13 cellular contexts compared by ENCODE assay signal in genomic region chr17:57873261-57874057, GRCh38. TPM values are rescaled to one million over a fixed set of nuclear protein-coding genes. Genes with fewer than 3 reads are reported as not detected.
A peak's percentile ranks its signal among the peaks of the same experiment; 100 is the strongest.
DNase-seq lines count a peak whose midpoint lies in the region; ATAC-seq and TF ChIP-seq lines count a peak whose summit lies in the region.
"Had no signal": no experiment of that assay in that cellular context is flagged by ENCODE, and none has a peak within 500 bp of the region (broad histone marks: within the 10 kb centered on the region; RNA-seq: fewer than 3 reads in every experiment).

No MANE protein-coding gene starts in this region.

- H3K9me3 Mint-ChIP-seq in MCF 10A (ENCODE audit: unreplicated experiment), result no peaks in the 10 kb centered on the region
- no peaks in the 10 kb centered on the region for H3K9me3 Mint-ChIP-seq in dendritic cell treated with granulocyte-macrophage colony-stimulating factor and Interleukin-4, amounts not matched to agents 40 ng/mL and 50 ng/mL, for 4 days
- H3K9me3 Mint-ChIP-seq in CD8-positive, alpha-beta T cell, result no peaks in the 10 kb centered on the region
- H3K9me3 Mint-ChIP-seq: stimulated activated naive CD8-positive, alpha-beta T cell treated with anti-CD3 and anti-CD28 coated beads, Interleukin-15, Interleukin-2, amounts not matched to agents 100 ng/mL and 50 ng/mL, for 24 hours; T-cell had no signal

- H2AFZ ChIP-seq in mammary epithelial cell (ENCODE audit: low read depth, low read length), result no peak overlapping the region

- TF ChIP-seq POLR2A in uterus (IDR thresholded peaks at IDR 0.05), result no peak

- no peaks in the 10 kb centered on the region for H3K36me3 ChIP-seq in mammary epithelial cell (ENCODE audit: insufficient read depth, low read length)
- peaks cover 68% of the 10 kb centered on the region for H3K36me3 ChIP-seq in muscle layer of colon (ENCODE audit: insufficient read depth, low read length)
- no peaks in the 10 kb centered on the region for H3K36me3 ChIP-seq in uterus
- no peaks in the 10 kb centered on the region for H3K36me3 ChIP-seq in CD8-positive, alpha-beta T cell (ENCODE audit: insufficient read depth, low read length)

- TF ChIP-seq CTCF in MCF 10A (IDR thresholded peaks at IDR 0.05; ENCODE audit: unreplicated experiment) (no peak), mammary epithelial cell (conservative IDR thresholded peaks at IDR 0.05 in 1 of 2, IDR thresholded peaks at IDR 0.05 in 1 of 2; ENCODE audit: extremely low read depth in 1 of 2, insufficient read depth in 1 of 2, low read depth in 1 of 2, low read length in 2 of 2) (no peak), uterus (IDR thresholded peaks at IDR 0.05) (no peak)
- no peak for TF ChIP-seq CTCF in CD8-positive, alpha-beta T cell (IDR thresholded peaks at IDR 0.05)

- BruUV-seq in MCF 10A (replicated peaks; lab: Mats Ljungman, UMichigan), result no TSS peak
- BruUV-seq in mammary epithelial cell (replicated peaks; lab: Mats Ljungman, UMichigan), result no TSS peak

- no peak for DNase-seq in MCF 10A (ENCODE audit: unreplicated experiment)
- no peak for DNase-seq in mammary epithelial cell
- DNase-seq in uterus, result no peak
- no peak for DNase-seq in DMS 273 treated with DMSO at 0.1 percent for 48 hours (lab: John Stamatoyannopoulos, UW)
- DNase-seq in CD8-positive, alpha-beta T cell, result no peak
- DNase-seq: ACHN, KBM-7, NCI-H524 treated with DMSO at 0.1 percent for 48 hours, T-cell had no signal

- H3K4me3 ChIP-seq in mammary epithelial cell (replicated peaks in 1 of 3; ENCODE audit: insufficient read depth in 1 of 3, low read depth in 2 of 3, low read length in 3 of 3), result no peak overlapping the region
- H3K4me3 ChIP-seq in muscle layer of colon (ENCODE audit: low read depth in 1 of 2, low read length in 2 of 2), result peak overlapping the region in 1 of 2 donors; percentile 10
- no peak overlapping the region for H3K4me3 ChIP-seq in uterus
- H3K4me3 ChIP-seq in CD8-positive, alpha-beta T cell (ENCODE audit: low read depth, low read length), result no peak overlapping the region

- no peaks in the 10 kb centered on the region for H3K27me3 ChIP-seq in mammary epithelial cell (ENCODE audit: insufficient read depth, low read length)
- no peaks in the 10 kb centered on the region for H3K27me3 ChIP-seq in muscle layer of colon (ENCODE audit: control insufficient read depth in 1 of 2, insufficient read depth in 2 of 2, low read length in 2 of 2)
- H3K27me3 ChIP-seq in uterus, result no peaks in the 10 kb centered on the region
- H3K27me3 ChIP-seq in CD8-positive, alpha-beta T cell (ENCODE audit: insufficient read depth, low read length), result peaks cover 3% of the 10 kb centered on the region

- no peak overlapping the region for H3K9ac ChIP-seq in mammary epithelial cell (ENCODE audit: insufficient read depth, low read length)
- peak overlapping the region; percentile 36 for H3K9ac ChIP-seq in muscle layer of colon (ENCODE audit: low read length)

- peaks cover 71% of the 10 kb centered on the region for H3K4me1 ChIP-seq in mammary epithelial cell (ENCODE audit: insufficient read depth, low read length)
- peaks cover 84% of the 10 kb centered on the region for H3K4me1 ChIP-seq in muscle layer of colon (ENCODE audit: insufficient read depth, low read length)
- H3K4me1 ChIP-seq in uterus, result peaks cover 7 to 35% of the 10 kb centered on the region in 2 donors
- H3K4me1 ChIP-seq in CD8-positive, alpha-beta T cell (ENCODE audit: insufficient read depth, low read length), result peaks cover 7% of the 10 kb centered on the region

- H3K4me1 Mint-ChIP-seq in MCF 10A (ENCODE audit: insufficient read depth, unreplicated experiment), result peaks cover 46% of the 10 kb centered on the region
- peaks cover 69% of the 10 kb centered on the region for H3K4me1 Mint-ChIP-seq in dendritic cell treated with granulocyte-macrophage colony-stimulating factor and Interleukin-4, amounts not matched to agents 40 ng/mL and 50 ng/mL, for 4 days (ENCODE audit: low read depth)
- peaks cover 18% of the 10 kb centered on the region for H3K4me1 Mint-ChIP-seq in CD8-positive, alpha-beta T cell (ENCODE audit: low read depth)

- H3K36me3 Mint-ChIP-seq in MCF 10A (ENCODE audit: insufficient read depth, unreplicated experiment), result peaks cover 20% of the 10 kb centered on the region
- H3K36me3 Mint-ChIP-seq in dendritic cell treated with granulocyte-macrophage colony-stimulating factor and Interleukin-4, amounts not matched to agents 40 ng/mL and 50 ng/mL, for 4 days (ENCODE audit: low read depth), result peaks cover 87% of the 10 kb centered on the region
- no peaks in the 10 kb centered on the region for H3K36me3 Mint-ChIP-seq in CD8-positive, alpha-beta T cell
- H3K36me3 Mint-ChIP-seq: T-cell had no signal

- H3K27ac Mint-ChIP-seq in MCF 10A (ENCODE audit: low read depth, unreplicated experiment), result peak overlapping the region; percentile 67
- H3K27ac Mint-ChIP-seq in dendritic cell treated with granulocyte-macrophage colony-stimulating factor and Interleukin-4, amounts not matched to agents 40 ng/mL and 50 ng/mL, for 4 days, result peak overlapping the region; percentile 11
- H3K27ac Mint-ChIP-seq in CD8-positive, alpha-beta T cell, result no peak overlapping the region
- H3K27ac Mint-ChIP-seq: stimulated activated naive CD8-positive, alpha-beta T cell treated with anti-CD3 and anti-CD28 coated beads, Interleukin-15, Interleukin-2, amounts not matched to agents 100 ng/mL and 50 ng/mL, for 24 hours; T-cell had no signal

- H3K27me3 Mint-ChIP-seq in MCF 10A (ENCODE audit: insufficient read depth, unreplicated experiment), result no peaks in the 10 kb centered on the region
- H3K27me3 Mint-ChIP-seq in dendritic cell treated with granulocyte-macrophage colony-stimulating factor and Interleukin-4, amounts not matched to agents 40 ng/mL and 50 ng/mL, for 4 days, result peaks cover 25% of the 10 kb centered on the region
- peaks cover 28% of the 10 kb centered on the region for H3K27me3 Mint-ChIP-seq in CD8-positive, alpha-beta T cell (ENCODE audit: low read depth)

- WGBS in mammary epithelial cell (ENCODE audit: low coverage, missing lambda C conversion rate), result 98% methylated on average over 15 of the region's 16 CpGs

- in situ Hi-C loops in mammary epithelial cell (cut with MboI; ENCODE audit: low sequenced_read_pairs in 2 of 2), result loop anchor here in 1 of 2 donors (25.0 kb wide), 1 partner anchor 214 kb away; the partner anchor contains the start of gene DYNLL2

- H3K4me3 Mint-ChIP-seq in MCF 10A (ENCODE audit: unreplicated experiment), result no peak overlapping the region
- no peak overlapping the region for H3K4me3 Mint-ChIP-seq in dendritic cell treated with granulocyte-macrophage colony-stimulating factor and Interleukin-4, amounts not matched to agents 40 ng/mL and 50 ng/mL, for 4 days
- no peak overlapping the region for H3K4me3 Mint-ChIP-seq in CD8-positive, alpha-beta T cell
- H3K4me3 Mint-ChIP-seq: stimulated activated naive CD8-positive, alpha-beta T cell treated with anti-CD3 and anti-CD28 coated beads, Interleukin-15, Interleukin-2, amounts not matched to agents 100 ng/mL and 50 ng/mL, for 24 hours had no signal

- no peaks in the 10 kb centered on the region for H4K20me1 ChIP-seq in mammary epithelial cell (ENCODE audit: insufficient read depth, low read length)

- H3K9me3 ChIP-seq in mammary epithelial cell (replicated peaks; ENCODE audit: insufficient read depth, low read length) (no peaks in the 10 kb centered on the region), muscle layer of colon (ENCODE audit: low read length) (no peaks in the 10 kb centered on the region), uterus (no peaks in the 10 kb centered on the region)
- H3K9me3 ChIP-seq in CD8-positive, alpha-beta T cell (ENCODE audit: low read length), result no peaks in the 10 kb centered on the region

- no peak for ATAC-seq in GM21786 (IDR thresholded peaks at IDR 0.05; ENCODE audit: unreplicated experiment)
- no peak for ATAC-seq in CD8-positive, alpha-beta T cell

- POLR2A ChIA-PET in MCF 10A (lab: Yijun Ruan, JAX), result interaction anchor here (1.7 to 4.2 kb wide), 6 partner anchors 14 to 134 kb away, joined by 6 to 30 read pairs (median 12); partner anchors contain the start of genes MRPS23 and SRSF1
- POLR2A ChIA-PET in CD8-positive, alpha-beta T cell (lab: Charles Lee), result no interaction called here

- CTCF ChIA-PET in MCF 10A (lab: Yijun Ruan, JAX) (interaction anchor here (1.2 to 4.3 kb wide), 5 partner anchors 15 to 126 kb away, joined by 3 to 37 read pairs (median 10); no protein-coding TSS in a partner anchor), mammary epithelial cell (lab: Charles Lee; ENCODE audit: low non-redundant PET) (no interaction called here)
- CTCF ChIA-PET in CD8-positive, alpha-beta T cell (lab: Charles Lee), result interaction anchor here (1.6 to 1.9 kb wide), 2 partner anchors 16 to 19 kb away, joined by 5 to 7 read pairs; no protein-coding TSS in a partner anchor

- H3K79me2 ChIP-seq in mammary epithelial cell (ENCODE audit: insufficient read depth, low read length), result no peaks in the 10 kb centered on the region

- no peak overlapping the region for H3K27ac ChIP-seq in mammary epithelial cell (ENCODE audit: insufficient read depth, low read depth, low read length)
- peak overlapping the region; percentile 88 for H3K27ac ChIP-seq in muscle layer of colon (ENCODE audit: low read depth, low read length)
- peak overlapping the region; percentile 84 to 93 for H3K27ac ChIP-seq in uterus
- H3K27ac ChIP-seq in CD8-positive, alpha-beta T cell (ENCODE audit: low read depth, low read length), result no peak overlapping the region

- dilution Hi-C loops in mammary epithelial cell (cut with HindIII; ENCODE audit: low sequenced_read_pairs), result no loop called here

- intact Hi-C loops in MCF 10A (cut with micrococcal nuclease), result loop anchor here (2.0 kb wide), 3 partner anchors 19 to 75 kb away; partner anchors contain the start of gene MRPS23
- intact Hi-C loops in mammary epithelial cell (cut with micrococcal nuclease), result no loop called here
- intact Hi-C loops in dendritic cell treated with granulocyte-macrophage colony-stimulating factor and Interleukin-4, amounts not matched to agents 40 ng/mL and 50 ng/mL, for 4 days (cut with micrococcal nuclease), result no loop called here
- intact Hi-C loops in uterus (cut with DNase I; ENCODE audit: low total_unique reads), result no loop called here
- intact Hi-C loops in CD8-positive, alpha-beta T cell (cut with DNase I, micrococcal nuclease), result no loop called here

- no peak overlapping the region for H3K4me2 ChIP-seq in mammary epithelial cell (ENCODE audit: insufficient read depth, low read depth, low read length)

RNA-seq across cellular contexts. Expression of gene MRPS23, which starts 23.6 kb away (rescaled TPM):
- 54.1 and 59.3 TPM in 2 replicates for total RNA-seq in MCF 10A (2022)
- total RNA-seq in mammary epithelial cell, result 10 to 100 TPM; 17.7 to 48.4 TPM
- polyA plus RNA-seq in mammary epithelial cell, result 63.7 TPM
- polyA minus RNA-seq in mammary epithelial cell, result 9.9 TPM
- total RNA-seq in uterus, result 10 to 100 TPM in 2 of 4 donors, 1 to 10 TPM in 2; 5.9 to 35.2 (median 16.8) TPM
- 10 to 100 TPM; 16.2 to 17.2 TPM for total RNA-seq in CD8-positive, alpha-beta T cell

Comparison
In these comparisons a context has a peak if more than half of its experiments do, and no peak if none do; other contexts are left out.
1. H3K27ac ChIP-seq: peak in muscle layer of colon (single experiment) and uterus (2 of 2); none in mammary epithelial cell (single experiment) and CD8-positive, alpha-beta T cell (single experiment).